In the genomic region with DNA sequence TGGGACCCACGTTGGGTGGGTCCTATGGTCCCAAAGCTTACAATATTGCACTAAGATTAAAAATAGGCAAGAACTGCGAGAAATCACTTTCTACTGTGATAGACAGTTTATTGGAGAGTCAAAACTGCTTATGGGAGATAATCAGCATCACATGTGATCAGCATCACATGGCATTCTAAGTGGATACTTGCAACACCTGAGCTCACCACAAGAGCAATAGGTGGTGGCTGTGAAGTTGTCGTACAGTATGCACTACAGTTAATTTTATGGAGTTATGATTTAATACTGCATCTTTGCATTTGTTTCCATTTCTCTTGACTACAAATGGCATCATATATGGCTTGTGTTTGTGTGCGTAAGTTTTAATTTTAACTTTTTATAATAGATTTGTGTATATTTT, we compare ENCODE assay signal across 28 cellular contexts. TPM values are rescaled to one million over a fixed set of nuclear protein-coding genes. Genes with fewer than 3 reads are reported as not detected.
A peak's percentile ranks its signal among the peaks of the same experiment; 100 is the strongest.
DNase-seq lines count a peak whose midpoint lies in the region; ATAC-seq, FAIRE-seq and TF ChIP-seq lines count a peak whose summit lies in the region.
"Had no signal": no experiment of that assay in that cellular context is flagged by ENCODE, and none has a peak within 500 bp of the region (broad histone marks: within the 10 kb centered on the region; RNA-seq: fewer than 3 reads in every experiment).

No MANE protein-coding gene starts in this region.

- H2BK12ac ChIP-seq in H1 (ENCODE audit: low read depth, low read length) = no peak overlapping the region

- no peak overlapping the region for H4K5ac ChIP-seq in H1 (ENCODE audit: insufficient read length, low read depth, low read length)

- no peaks in the 10 kb centered on the region for H3K27me3 Mint-ChIP-seq in CD4-positive, alpha-beta T cell
- H3K27me3 Mint-ChIP-seq: activated naive CD8-positive, alpha-beta T cell treated with anti-CD3 and anti-CD28 coated beads for 36 hours; activated T-helper 17 cell treated with anti-CD3 and anti-CD28 coated beads, Interleukin-2, amount 50 U/mL, for 72 hours; naive thymus-derived CD4-positive, alpha-beta T cell had no signal

- H3K14ac ChIP-seq in H1 (ENCODE audit: insufficient read length) = no peak overlapping the region

- no peak overlapping the region for H2AK5ac ChIP-seq in H1 (ENCODE audit: low read depth, low read length)

- POLR2A ChIA-PET in CD4-positive, alpha-beta T cell (lab: Charles Lee) = interaction anchor here (1.0 to 2.2 kb wide), 4 partner anchors 9 to 83 kb away, joined by 3 to 16 read pairs (median 9); partner anchors contain the start of genes PNO1 and PPP3R1
- POLR2A ChIA-PET in H1 (lab: Charles Lee; ENCODE audit: partially characterized antibody) = interaction anchor here (0.9 to 7.4 kb wide), 3 partner anchors 11 to 82 kb away, joined by 3 to 57 read pairs (median 11); partner anchors contain the start of gene PNO1

- no peak overlapping the region for H4K91ac ChIP-seq in H1 (replicated peaks; ENCODE audit: insufficient read length, low read length)

- intact Hi-C loops in CD4-positive, alpha-beta T cell (cut with DNase I, micrococcal nuclease) = no loop called here
- intact Hi-C loops in left cardiac atrium (cut with DNase I) = no loop called here
- intact Hi-C loops in adrenal gland (cut with DNase I) = no loop called here

- ATAC-seq in CD4-positive, alpha-beta T cell (ENCODE audit: poor library complexity) = peak; percentile 66
- ATAC-seq in GM18861 (IDR thresholded peaks at IDR 0.05; ENCODE audit: unreplicated experiment) (no peak), left cardiac atrium (no peak)
- ATAC-seq: activated T-helper 17 cell treated with anti-CD3 and anti-CD28 coated beads, Interleukin-2, amount 50 U/mL, for 72 hours; body of pancreas; naive thymus-derived CD4-positive, alpha-beta T cell; sciatic nerve had no signal

- no peak overlapping the region for H2AFZ ChIP-seq in H1 (ENCODE audit: low read length)

- H3K9ac ChIP-seq in H1 (replicated peaks in 1 of 4; ENCODE audit: extremely low read depth in 1 of 4, low read depth in 3 of 4, low read length in 3 of 4) = no peak overlapping the region
- H3K9ac ChIP-seq: KMS-11 had no signal

- H3K27ac Mint-ChIP-seq in CD4-positive, alpha-beta T cell = no peak overlapping the region
- H3K27ac Mint-ChIP-seq: activated naive CD8-positive, alpha-beta T cell treated with anti-CD3 and anti-CD28 coated beads for 36 hours; activated T-helper 17 cell treated with anti-CD3 and anti-CD28 coated beads, Interleukin-2, amount 50 U/mL, for 72 hours; naive thymus-derived CD4-positive, alpha-beta T cell had no signal

- no peak overlapping the region for H3K4ac ChIP-seq in H1 (replicated peaks; ENCODE audit: insufficient read length, low read depth, low read length)

- WGBS in H1 (ENCODE audit: extremely low coverage in 1 of 2, insufficient coverage in 1 of 2, insufficient read length in 1 of 2, insufficient replicate concordance in 2 of 2, low coverage in 1 of 2, low lambda C conversion rate in 2 of 2, missing lambda C conversion rate in 1 of 2), 2 experiments = 91% methylated on average over 4 of the region's 4 CpGs; no CpG with 5 or more reads in 1 of the 2 experiments
- WGBS in adrenal gland, 4 donors = 91 to 97% (median 93%) methylated on average over 4 of the region's 4 CpGs

- H3K4me1 Mint-ChIP-seq in CD4-positive, alpha-beta T cell (ENCODE audit: low read depth) = peaks cover 18% of the 10 kb centered on the region

- no peaks in the 10 kb centered on the region for H3K9me3 ChIP-seq in CD4-positive, alpha-beta T cell (ENCODE audit: control insufficient read depth, low read length)
- H3K9me3 ChIP-seq in H1 (ENCODE audit: insufficient read depth in 2 of 2, low read depth in 1 of 2, low read length in 1 of 2) (no peaks in the 10 kb centered on the region), adrenal gland (replicated peaks in 1 of 3) (no peaks in the 10 kb centered on the region)
- H3K9me3 ChIP-seq: body of pancreas, ovary, SJCRH30, transverse colon had no signal

- no peak for TF ChIP-seq EP300 in H1 (IDR thresholded peaks at IDR 0.05; ENCODE audit: borderline replicate concordance in 1 of 2, low read depth in 2 of 2, low read length in 2 of 2)

- no peaks in the 10 kb centered on the region for H3K9me3 Mint-ChIP-seq in CD4-positive, alpha-beta T cell
- H3K9me3 Mint-ChIP-seq: activated naive CD8-positive, alpha-beta T cell treated with anti-CD3 and anti-CD28 coated beads for 36 hours; activated T-helper 17 cell treated with anti-CD3 and anti-CD28 coated beads, Interleukin-2, amount 50 U/mL, for 72 hours; naive thymus-derived CD4-positive, alpha-beta T cell had no signal

- no peak overlapping the region for H3K4me3 ChIP-seq in GM12865 (ENCODE audit: low read depth, low read length)
- H3K4me3 ChIP-seq in H1 (ENCODE audit: extremely low read depth in 1 of 4, insufficient read depth in 2 of 4, low read depth in 3 of 4, low read length in 4 of 4) = no peak overlapping the region
- H3K4me3 ChIP-seq in adrenal gland = no peak overlapping the region
- H3K4me3 ChIP-seq: body of pancreas, coronary artery, lung, ovary, SJCRH30, transverse colon had no signal

- H4K8ac ChIP-seq in H1 (ENCODE audit: extremely low read depth, insufficient read depth, low read length) = no peak overlapping the region

- peaks cover 46% of the 10 kb centered on the region for H3K36me3 Mint-ChIP-seq in CD4-positive, alpha-beta T cell (ENCODE audit: low read depth)

- H3K36me3 ChIP-seq in H1 (ENCODE audit: control insufficient read depth in 2 of 4, insufficient read depth in 4 of 4, low read length in 3 of 4) (peaks cover 4 to 49% (median 19%) of the 10 kb centered on the region in 4 experiments; a peak in 6 of 8 replicates), adrenal gland (replicated peaks in 1 of 2) (peaks cover 0 to 12% of the 10 kb centered on the region in 2 donors)
- H3K36me3 ChIP-seq: ovary had no signal

- H2BK5ac ChIP-seq in H1 (ENCODE audit: low read depth, low read length) = no peak overlapping the region

- H3K79me2 ChIP-seq in H1 (ENCODE audit: control insufficient read depth in 1 of 2, insufficient read depth in 2 of 2, low read length in 2 of 2) = peaks cover 0 to 9% of the 10 kb centered on the region in 2 experiments; a peak in 1 of 4 replicates

- no peak overlapping the region for H2BK120ac ChIP-seq in H1 (replicated peaks; ENCODE audit: low read depth, low read length)

- no peak overlapping the region for H3K18ac ChIP-seq in H1 (ENCODE audit: extremely low read depth, low read length)

- H4K20me1 ChIP-seq in H1 (replicated peaks in 1 of 2; ENCODE audit: control insufficient read depth in 1 of 2, insufficient read depth in 2 of 2, low read length in 2 of 2) = peaks cover 5 to 6% of the 10 kb centered on the region in 2 experiments

- no peak overlapping the region for H3K27ac ChIP-seq in CD4-positive, alpha-beta T cell (ENCODE audit: low read depth, low read length)
- no peak overlapping the region for H3K27ac ChIP-seq in H1 (ENCODE audit: low read depth, low read length)
- no peak overlapping the region for H3K27ac ChIP-seq in adrenal gland
- H3K27ac ChIP-seq: body of pancreas, coronary artery, KMS-11, ovary, SJCRH30, transverse colon had no signal

- H3K23me2 ChIP-seq in H1 (ENCODE audit: low read depth, low read length) = no peaks in the 10 kb centered on the region

- FAIRE-seq in H1 (lab: Jason Lieb, UNC) (no peak), urothelium cell line (lab: Jason Lieb, UNC) (no peak)
- FAIRE-seq: GM12891 had no signal

- no peak overlapping the region for H3K4me2 ChIP-seq in H1 (ENCODE audit: insufficient read depth in 1 of 2, low read depth in 2 of 2, low read length in 2 of 2)
- H3K4me2 ChIP-seq: KMS-11 had no signal

- no peak overlapping the region for H2BK20ac ChIP-seq in H1 (ENCODE audit: low read length)

- CTCF ChIA-PET in CD4-positive, alpha-beta T cell (lab: Charles Lee) = interaction anchor here (0.7 to 1.6 kb wide), 5 partner anchors 11 to 113 kb away, joined by 3 to 6 read pairs (median 3); partner anchors contain the start of gene PNO1
- CTCF ChIA-PET in H1 (lab: Charles Lee; ENCODE audit: partially characterized antibody) = interaction anchor here (0.5 to 2.4 kb wide), 21 partner anchors 8 to 414 kb away, joined by 3 to 12 read pairs (median 4); partner anchors contain the start of gene PNO1

- no peak overlapping the region for H2BK15ac ChIP-seq in H1 (ENCODE audit: low read length)

- no peak overlapping the region for H3K56ac ChIP-seq in H1 (replicated peaks; ENCODE audit: insufficient read length, low read depth, low read length)

- H3K23ac ChIP-seq in H1 (ENCODE audit: insufficient read length) = no peak overlapping the region

- no peak overlapping the region for H3K4me3 Mint-ChIP-seq in CD4-positive, alpha-beta T cell
- H3K4me3 Mint-ChIP-seq: activated naive CD8-positive, alpha-beta T cell treated with anti-CD3 and anti-CD28 coated beads for 36 hours; activated T-helper 17 cell treated with anti-CD3 and anti-CD28 coated beads, Interleukin-2, amount 50 U/mL, for 72 hours; naive thymus-derived CD4-positive, alpha-beta T cell had no signal

- no peaks in the 10 kb centered on the region for H3K27me3 ChIP-seq in CD4-positive, alpha-beta T cell (ENCODE audit: control insufficient read depth, insufficient read depth, low read length)
- H3K27me3 ChIP-seq in H1 (replicated peaks in 1 of 4; ENCODE audit: control insufficient read depth in 3 of 4, extremely low read depth in 1 of 4, insufficient read depth in 3 of 4, low read length in 3 of 4) (no peaks in the 10 kb centered on the region), adrenal gland (no peaks in the 10 kb centered on the region)
- H3K27me3 ChIP-seq: body of pancreas, ovary, SJCRH30, transverse colon had no signal

- DNase-seq in CD4-positive, alpha-beta T cell = no peak
- no peak for DNase-seq in GM12865 (ENCODE audit: low read depth)
- peak; percentile 44 for DNase-seq in NAMALWA (ENCODE audit: low spot score)
- DNase-seq in H1 (ENCODE audit: low read depth in 1 of 2, low spot score in 2 of 2) = no peak
- DNase-seq in left cardiac atrium = no peak
- no peak for DNase-seq in urothelium cell line (ENCODE audit: low spot score)
- no peak for DNase-seq in adrenal gland
- DNase-seq: activated naive CD8-positive, alpha-beta T cell treated with anti-CD3 and anti-CD28 coated beads for 36 hours; body of pancreas; foreskin fibroblast; hippocampal formation; islet precursor cell; naive thymus-derived CD4-positive, alpha-beta T cell; NCI-H1105; NCI-H2107; NCI-H526 treated with DMSO at 0.1 percent for 48 hours; OCI-M1; ovary; SJCRH30; stimulated activated naive CD4-positive, alpha-beta T cell treated with Interleukin-2 at 50 U/mL for 16 hours; transverse colon had no signal

- H3K4me1 ChIP-seq in H1 (replicated peaks in 1 of 4; ENCODE audit: control insufficient read depth in 3 of 4, insufficient read depth in 4 of 4, low read length in 3 of 4) (no peaks in the 10 kb centered on the region), adrenal gland (replicated peaks in 1 of 2) (no peaks in the 10 kb centered on the region)
- H3K4me1 ChIP-seq: body of pancreas, SJCRH30, transverse colon had no signal

- no peak for TF ChIP-seq CTCF in CD4-positive, alpha-beta T cell (IDR thresholded peaks at IDR 0.05)
- peak; percentile 17 for TF ChIP-seq CTCF in GM12865 (IDR thresholded peaks at IDR 0.05; ENCODE audit: insufficient read depth, low read depth, low read length, missing control alignments)
- peak in 1 of 3 experiments; percentile 25; a peak in 1 of 4 replicates for TF ChIP-seq CTCF in H1 (IDR thresholded peaks at IDR 0.05; ENCODE audit: control extremely low read depth in 1 of 3, insufficient read depth in 1 of 3, low read depth in 1 of 3, low read length in 3 of 3)
- TF ChIP-seq CTCF in adrenal gland (IDR thresholded peaks at IDR 0.05) = no peak

- no peak for TF ChIP-seq RAD21 in H1 (IDR thresholded peaks at IDR 0.05 in 1 of 2, conservative IDR thresholded peaks at IDR 0.05 in 1 of 2; ENCODE audit: low read depth in 2 of 2, low read length in 2 of 2)

- no peak for TF ChIP-seq POLR2A in H1 (IDR thresholded peaks at IDR 0.05; ENCODE audit: control extremely low read depth in 1 of 2, low read depth in 2 of 2, low read length in 2 of 2)
- TF ChIP-seq POLR2A in adrenal gland (IDR thresholded peaks at IDR 0.05) = no peak

- no peaks in the 10 kb centered on the region; the same call in 1 of the 2 replicates for H3K79me1 ChIP-seq in H1 (ENCODE audit: low read depth, low read length)

RNA-seq across cellular contexts. Expression of gene PNO1, which starts 11.6 kb away (rescaled TPM):
- 10 to 100 TPM; 27.1 to 29.5 TPM for total RNA-seq in CD4-positive, alpha-beta T cell
- total RNA-seq in H1 (2021; fragmentation: NEBNext Ultra II Directional; extraction: Animal tissue kit (Norgen Biotek cat#: 25700)) = 33.2 and 34.7 TPM in 2 replicates
- polyA plus RNA-seq in H1 (2011; rRNA removed) = 15.4 and 18.6 TPM in 2 replicates
- 19.6 TPM for polyA plus RNA-seq in H1 (2011; cell fraction: cytosol; rRNA removed)
- polyA plus RNA-seq in H1 (2011; cell fraction: nucleus; rRNA removed) = 7.7 TPM
- 22.5 to 31.1 TPM (median 23.9 TPM) in 4 replicates for polyA plus RNA-seq in H1 (2012, experiment 1 of 2)
- polyA plus RNA-seq in H1 (2012, experiment 2 of 2) = 21.6 TPM
- 23.9 TPM for polyA plus RNA-seq in H1 (2013, experiment 1 of 2)
- polyA plus RNA-seq in H1 (2013, experiment 2 of 2) = 23.9 TPM
- polyA minus RNA-seq in H1 (2011; rRNA and poly(A)+ RNA removed) = 6.8 and 7.3 TPM in 2 replicates
- polyA minus RNA-seq in H1 (2011; cell fraction: cytosol; rRNA and poly(A)+ RNA removed) = 16.1 TPM
- polyA minus RNA-seq in H1 (2011; cell fraction: nucleus; rRNA and poly(A)+ RNA removed) = 5.2 TPM
- 10 to 100 TPM in 1 of 2 donors, 1 to 10 TPM in 1; 7.5 to 15.6 TPM for total RNA-seq in left cardiac atrium
- 10 to 100 TPM in 6 of 8 donors, 1 to 10 TPM in 2; 6.3 to 23.2 (median 14.8) TPM for total RNA-seq in adrenal gland
- 10 to 100 TPM in 1 of 3 donors, 1 to 10 TPM in 2; 6.0 to 25.5 (median 9.1) TPM for polyA plus RNA-seq in adrenal gland
